ENCODE assay signal across 6 cellular contexts in genomic region chr6:130613176-130613575, GRCh38.
"Had no signal": no experiment of that assay in that cellular context is flagged by ENCODE, and none has a peak within 500 bp of the region (broad histone marks: within the 10 kb centered on the region; RNA-seq: fewer than 3 reads in every experiment).

No MANE protein-coding gene starts in this region.

- H3K4me3 Mint-ChIP-seq: IgD-negative memory B cell had no signal

- H3K9me3 Mint-ChIP-seq: IgD-negative memory B cell had no signal

- DNase-seq: IMR-90 had no signal

- H3K36me3 Mint-ChIP-seq: IgD-negative memory B cell had no signal

- ATAC-seq: HepG2, K562 had no signal

- H3K4me3 ChIP-seq: K562 had no signal

- H3K27ac Mint-ChIP-seq: IgD-negative memory B cell had no signal

- H3K27me3 Mint-ChIP-seq: IgD-negative memory B cell had no signal

- H3K27ac ChIP-seq: HL-60 had no signal

- FAIRE-seq: HepG2, HTR-8/SVneo, K562 had no signal
